Comparison of ENCODE assay signal across 19 cellular contexts in genomic region chr5:149113669-149114068, GRCh38. TPM values are rescaled to one million over a fixed set of nuclear protein-coding genes. Genes with fewer than 3 reads are reported as not detected.
DNase-seq lines count a peak whose midpoint lies in the region; ATAC-seq, FAIRE-seq and TF ChIP-seq lines count a peak whose summit lies in the region.
"Had no signal": no experiment of that assay in that cellular context is flagged by ENCODE, and none has a peak within 500 bp of the region (broad histone marks: within the 10 kb centered on the region; RNA-seq: fewer than 3 reads in every experiment).

No MANE protein-coding gene starts in this region.

- H3K36me3 Mint-ChIP-seq in Caco-2 (ENCODE audit: insufficient read depth, unreplicated experiment), result no peaks in the 10 kb centered on the region

- H3K4me3 ChIP-seq in Loucy (ENCODE audit: low read length, poor library complexity, severe bottlenecking) (no peak overlapping the region), bronchial epithelial cell (ENCODE audit: low read depth, low read length) (no peak overlapping the region), keratinocyte (ENCODE audit: control insufficient read depth in 2 of 3, extremely low read depth in 1 of 3, insufficient read depth in 2 of 3, low read depth in 1 of 3, low read length in 3 of 3) (peak overlapping the region in 1 of 3 experiments; percentile 11), Caco-2 (ENCODE audit: low read depth, low read length) (no peak overlapping the region), upper lobe of right lung (no peak overlapping the region)
- H3K4me3 ChIP-seq: pancreas had no signal

- H3K36me3 ChIP-seq in Loucy (ENCODE audit: insufficient read depth, low read length), result no peaks in the 10 kb centered on the region
- H3K36me3 ChIP-seq in bronchial epithelial cell (ENCODE audit: control insufficient read depth, insufficient read depth, low read length), result no peaks in the 10 kb centered on the region
- no peaks in the 10 kb centered on the region for H3K36me3 ChIP-seq in keratinocyte (ENCODE audit: control insufficient read depth in 2 of 2, extremely low read depth in 1 of 2, insufficient read depth in 2 of 2, low read length in 2 of 2)
- H3K36me3 ChIP-seq in Caco-2 (ENCODE audit: control insufficient read depth, insufficient read depth, low read length), result no peaks in the 10 kb centered on the region
- no peaks in the 10 kb centered on the region for H3K36me3 ChIP-seq in upper lobe of right lung
- H3K36me3 ChIP-seq: pancreas had no signal

- no TSS peak for BruUV-seq in Caco-2 (replicated peaks; lab: Mats Ljungman, UMichigan)

- no peaks in the 10 kb centered on the region for H3K9me3 ChIP-seq in Loucy (ENCODE audit: insufficient read depth, low read depth, low read length)
- no peaks in the 10 kb centered on the region for H3K9me3 ChIP-seq in keratinocyte (ENCODE audit: control insufficient read depth, low read depth, low read length)
- H3K9me3 ChIP-seq in Caco-2, result no peaks in the 10 kb centered on the region
- H3K9me3 ChIP-seq in upper lobe of right lung, result no peaks in the 10 kb centered on the region
- H3K9me3 ChIP-seq: pancreas had no signal

- peak overlapping the region; percentile 27 for H3K9ac ChIP-seq in Loucy (ENCODE audit: low read depth, low read length, poor library complexity, severe bottlenecking)
- no peak overlapping the region for H3K9ac ChIP-seq in keratinocyte (ENCODE audit: control insufficient read depth, extremely low read depth, insufficient read depth, low read length)

- intact Hi-C loops in Caco-2 (cut with micrococcal nuclease; ENCODE audit: unreplicated experiment), result loop anchor here (1.0 to 2.0 kb wide), 8 partner anchors 50 to 380 kb away; partner anchors contain the start of gene SH3TC2
- intact Hi-C loops in upper lobe of right lung (cut with DNase I), result loop anchor here (10.0 kb wide), 1 partner anchor 379 kb away; no protein-coding TSS in a partner anchor

- POLR2A ChIA-PET in Caco-2 (lab: Charles Lee), result no interaction called here

- no peaks in the 10 kb centered on the region for H3K9me3 Mint-ChIP-seq in Caco-2 (ENCODE audit: unreplicated experiment)
- H3K9me3 Mint-ChIP-seq: activated T-helper 1 cell treated with anti-CD3 and anti-CD28 coated beads, Interleukin-12 subunit alpha, Interleukin-12 subunit beta, Interleukin-2, Interleukin-4 antibody, amounts not matched to agents 30 ng/mL and 10 ng/mL and 1 ng/mL, durations not matched to agents 14 hours and 24 hours and 36 hours; H9 had no signal

- no peak overlapping the region for H2AFZ ChIP-seq in Loucy (ENCODE audit: low read length)
- H2AFZ ChIP-seq in keratinocyte (ENCODE audit: control insufficient read depth, low read length), result no peak overlapping the region

- H4K20me1 ChIP-seq in Loucy (ENCODE audit: insufficient read depth, low read length, poor library complexity, severe bottlenecking) (no peaks in the 10 kb centered on the region), keratinocyte (ENCODE audit: control insufficient read depth, extremely low read depth, insufficient read depth, low read length) (no peaks in the 10 kb centered on the region)

- peaks cover 10% of the 10 kb centered on the region for H3K4me1 ChIP-seq in Loucy (ENCODE audit: insufficient read depth, low read length, poor library complexity, severe bottlenecking)
- peaks cover 25% of the 10 kb centered on the region for H3K4me1 ChIP-seq in keratinocyte (ENCODE audit: control insufficient read depth, extremely low read depth, insufficient read depth, low read length)
- H3K4me1 ChIP-seq in Caco-2, result no peaks in the 10 kb centered on the region
- H3K4me1 ChIP-seq in upper lobe of right lung, result peaks cover 7% of the 10 kb centered on the region

- H3F3A ChIP-seq in Loucy (ENCODE audit: low read depth), result no peaks in the 10 kb centered on the region

- no peaks in the 10 kb centered on the region for H3K9me1 ChIP-seq in keratinocyte (ENCODE audit: control insufficient read depth, extremely low read depth, insufficient read depth, low read length)

- CTCF ChIA-PET in Caco-2 (lab: Charles Lee), result interaction anchor here (1.8 kb wide), 1 partner anchor 200 kb away, joined by 14 read pairs; no protein-coding TSS in a partner anchor

- H3K27ac Mint-ChIP-seq in Caco-2 (ENCODE audit: unreplicated experiment), result no peak overlapping the region
- H3K27ac Mint-ChIP-seq: activated T-helper 1 cell treated with anti-CD3 and anti-CD28 coated beads, Interleukin-12 subunit alpha, Interleukin-12 subunit beta, Interleukin-2, Interleukin-4 antibody, amounts not matched to agents 30 ng/mL and 10 ng/mL and 1 ng/mL, durations not matched to agents 14 hours and 24 hours and 36 hours; H9 had no signal

- TF ChIP-seq CTCF in Loucy (conservative IDR thresholded peaks at IDR 0.05; ENCODE audit: low read length) (no peak), bronchial epithelial cell (IDR thresholded peaks at IDR 0.05; ENCODE audit: insufficient read depth, low read length, severe bottlenecking) (no peak), keratinocyte (optimal IDR thresholded peaks at IDR 0.05 in 1 of 3, IDR thresholded peaks at IDR 0.05 in 1 of 3, conservative IDR thresholded peaks at IDR 0.05 in 1 of 3; ENCODE audit: extremely low read depth in 1 of 3, insufficient read depth in 2 of 3, low read length in 3 of 3) (no peak), Caco-2 (IDR thresholded peaks at IDR 0.05; ENCODE audit: insufficient read depth in 1 of 2, low read depth in 1 of 2, low read length in 1 of 2, severe bottlenecking in 1 of 2, unreplicated experiment in 1 of 2) (no peak), upper lobe of right lung (IDR thresholded peaks at IDR 0.05) (no peak)

- H3K27me3 Mint-ChIP-seq in Caco-2 (ENCODE audit: insufficient read depth, unreplicated experiment), result peaks cover 22% of the 10 kb centered on the region

- dilution Hi-C loops in keratinocyte (cut with MboI; ENCODE audit: extremely low pct_ligation_motif_present, low sequenced_read_pairs), result no loop called here

- no peak overlapping the region for H3K4me3 Mint-ChIP-seq in Caco-2 (ENCODE audit: unreplicated experiment)
- H3K4me3 Mint-ChIP-seq: activated T-helper 1 cell treated with anti-CD3 and anti-CD28 coated beads, Interleukin-12 subunit alpha, Interleukin-12 subunit beta, Interleukin-2, Interleukin-4 antibody, amounts not matched to agents 30 ng/mL and 10 ng/mL and 1 ng/mL, durations not matched to agents 14 hours and 24 hours and 36 hours; H9 had no signal

- DNase-seq in Caki2 (ENCODE audit: low read depth), result peak; percentile 48
- peak; percentile 98 for DNase-seq in bronchial epithelial cell (ENCODE audit: low read depth)
- DNase-seq in keratinocyte (ENCODE audit: low read depth, low spot score), result no peak
- no peak for DNase-seq in Caco-2
- no peak for DNase-seq in upper lobe of right lung
- no peak for DNase-seq in activated naive CD4-positive, alpha-beta T cell treated with Interleukin-2 at 50 U/mL for 16 hours
- DNase-seq: activated CD4-positive, alpha-beta T cell treated with anti-CD3 and anti-CD28 coated beads, Interleukin-2, amount 50 U/mL, for 48 hours; C1 segment of cervical spinal cord; H9; kidney; NCI-H187; NCI-H69; SHP77; T1000 had no signal

- H3K79me2 ChIP-seq in Loucy (ENCODE audit: insufficient read depth, low read length) (no peaks in the 10 kb centered on the region), keratinocyte (ENCODE audit: control insufficient read depth, insufficient read depth, low read length) (no peaks in the 10 kb centered on the region)

- in situ Hi-C loops in Caki2 (cut with HindIII; ENCODE audit: low pct_unique_long_range_greater_than_20kb, low sequenced_read_pairs), result no loop called here

- FAIRE-seq in bronchial epithelial cell (lab: Jason Lieb, UNC), result no peak
- FAIRE-seq in keratinocyte (lab: Jason Lieb, UNC), result peak; percentile 71
- FAIRE-seq: GM12891, kidney, pancreas had no signal

- H3K4me2 ChIP-seq in Loucy (ENCODE audit: low read depth, low read length, poor library complexity, severe bottlenecking), result peak overlapping the region; percentile 24
- H3K4me2 ChIP-seq in keratinocyte (ENCODE audit: control insufficient read depth, extremely low read depth, insufficient read depth, low read depth, low read length), result peak overlapping the region; percentile 43

- no peaks in the 10 kb centered on the region for H3K27me3 ChIP-seq in Loucy (ENCODE audit: insufficient read depth, low read length, poor library complexity, severe bottlenecking)
- no peaks in the 10 kb centered on the region for H3K27me3 ChIP-seq in bronchial epithelial cell (ENCODE audit: control insufficient read depth, insufficient read depth, low read length)
- no peaks in the 10 kb centered on the region for H3K27me3 ChIP-seq in keratinocyte (ENCODE audit: control insufficient read depth, extremely low read depth, insufficient read depth, low read length)
- H3K27me3 ChIP-seq in Caco-2 (replicated peaks; ENCODE audit: control insufficient read depth, insufficient read depth, low read length), result no peaks in the 10 kb centered on the region
- H3K27me3 ChIP-seq in upper lobe of right lung, result no peaks in the 10 kb centered on the region
- H3K27me3 ChIP-seq: pancreas had no signal

- H3K9me2 ChIP-seq in Loucy (replicated peaks; ENCODE audit: low read depth, low read length), result no peaks in the 10 kb centered on the region

- H3K27ac ChIP-seq in keratinocyte (ENCODE audit: control insufficient read depth, insufficient read depth, low read length), result no peak overlapping the region
- H3K27ac ChIP-seq in upper lobe of right lung, result no peak overlapping the region

- no peaks in the 10 kb centered on the region for H3K4me1 Mint-ChIP-seq in Caco-2 (ENCODE audit: low read depth, unreplicated experiment)
- H3K4me1 Mint-ChIP-seq: H9 had no signal

- ATAC-seq in upper lobe of right lung (no peak), GM21786 (IDR thresholded peaks at IDR 0.05; ENCODE audit: unreplicated experiment) (no peak)

RNA-seq across cellular contexts. Expression of gene ABLIM3, which starts 27.6 kb away (rescaled TPM):
- total RNA-seq in Caki2 (2014; rRNA removed; shearing (Covaris generic); ENCODE audit: low replicate concordance), result 10.4 and 13.1 TPM in 2 replicates
- total RNA-seq in bronchial epithelial cell (3.7 and 7.2 TPM in 2 replicates), Caco-2 (2022) (not detected in 2 replicates), upper lobe of right lung (31.9 TPM)
- polyA plus RNA-seq in keratinocyte, result 7.9 to 10.4 TPM (median 9.3 TPM) in 3 replicates
- 9.8 TPM for polyA plus RNA-seq in keratinocyte (2011; ENCODE audit: low read depth)
- polyA plus RNA-seq in keratinocyte (2011; cell fraction: cytosol; rRNA removed), result 13.4 and 15.5 TPM in 2 replicates
- 20.5 and 24.0 TPM in 2 replicates for polyA plus RNA-seq in keratinocyte (2011; cell fraction: nucleus; rRNA removed)
- polyA plus RNA-seq in keratinocyte (2012; ENCODE audit: low replicate concordance), result 11.0 and 14.6 TPM in 2 replicates
- polyA minus RNA-seq in keratinocyte, result 15.8 to 23.2 TPM (median 18.5 TPM) in 3 replicates
- polyA minus RNA-seq in keratinocyte (2011; cell fraction: cytosol; rRNA and poly(A)+ RNA removed), result 12.9 TPM
- polyA minus RNA-seq in keratinocyte (2011; cell fraction: nucleus; rRNA and poly(A)+ RNA removed), result 13.4 and 14.7 TPM in 2 replicates
- total RNA-seq: activated T-helper 1 cell treated with anti-CD3 and anti-CD28 coated beads, Interleukin-12 subunit alpha, Interleukin-12 subunit beta, Interleukin-2, Interleukin-4 antibody, amounts not matched to agents 30 ng/mL and 10 ng/mL and 1 ng/mL, durations not matched to agents 14 hours and 24 hours and 36 hours had no signal

RNA-seq across cellular contexts. Expression of gene SH3TC2, which starts 50.8 kb away (rescaled TPM):
- total RNA-seq in Caki2 (2014; rRNA removed; shearing (Covaris generic); ENCODE audit: low replicate concordance), result 2.4 and 5.1 TPM in 2 replicates
- total RNA-seq in bronchial epithelial cell (4.0 and 4.7 TPM in 2 replicates), Caco-2 (2022) (5.3 and 5.8 TPM in 2 replicates), upper lobe of right lung (1.4 TPM)
- 13.8 to 19.0 TPM (median 18.9 TPM) in 3 replicates for polyA plus RNA-seq in keratinocyte
- polyA plus RNA-seq in keratinocyte (2011; ENCODE audit: low read depth), result 1.9 TPM
- 6.8 and 8.1 TPM in 2 replicates for polyA plus RNA-seq in keratinocyte (2011; cell fraction: cytosol; rRNA removed)
- 46.0 and 51.7 TPM in 2 replicates for polyA plus RNA-seq in keratinocyte (2011; cell fraction: nucleus; rRNA removed)
- polyA plus RNA-seq in keratinocyte (2012; ENCODE audit: low replicate concordance), result 2.1 and 13.0 TPM in 2 replicates
- polyA minus RNA-seq in keratinocyte, result 31.0 to 50.0 TPM (median 41.5 TPM) in 3 replicates
- 13.4 TPM for polyA minus RNA-seq in keratinocyte (2011; cell fraction: cytosol; rRNA and poly(A)+ RNA removed)
- 40.9 and 60.6 TPM in 2 replicates for polyA minus RNA-seq in keratinocyte (2011; cell fraction: nucleus; rRNA and poly(A)+ RNA removed)
- total RNA-seq: activated T-helper 1 cell treated with anti-CD3 and anti-CD28 coated beads, Interleukin-12 subunit alpha, Interleukin-12 subunit beta, Interleukin-2, Interleukin-4 antibody, amounts not matched to agents 30 ng/mL and 10 ng/mL and 1 ng/mL, durations not matched to agents 14 hours and 24 hours and 36 hours; H9 had no signal

Comparison
In these comparisons a context has a peak if more than half of its experiments do, and no peak if none do; other contexts are left out.
1. DNase-seq: peak in Caki2 (single experiment) and bronchial epithelial cell (single experiment); none in keratinocyte (single experiment), Caco-2 (0 of 2), upper lobe of right lung (single experiment) and activated naive CD4-positive, alpha-beta T cell treated with Interleukin-2 at 50 U/mL for 16 hours (single experiment).